1 cellular context compared by ENCODE assay signal in the genomic region with DNA sequence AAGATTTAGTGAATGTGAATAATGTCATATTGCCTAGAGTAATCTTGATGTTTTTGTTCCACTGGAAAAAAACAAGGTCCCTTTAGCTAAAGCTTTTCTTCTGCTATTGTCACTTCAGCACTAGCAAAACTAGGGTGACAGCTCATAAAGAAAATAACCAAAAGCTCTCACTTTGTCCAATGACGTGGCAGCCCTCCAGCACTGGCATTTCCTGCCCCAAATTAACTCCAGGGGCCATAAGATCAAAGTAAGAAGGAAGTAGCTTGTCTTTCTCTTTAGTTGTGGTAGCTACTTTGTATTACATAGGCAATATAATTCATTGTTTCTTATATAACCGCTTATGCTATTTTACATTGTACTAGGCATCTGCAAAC.
TF ChIP-seq lines count a peak whose summit lies in the region.

No MANE protein-coding gene starts in this region.

TF ChIP-seq in HepG2, 621 proteins besides CTCF, POLR2A, EP300 and RAD21:
- TF ChIP-seq, protein P1, sequence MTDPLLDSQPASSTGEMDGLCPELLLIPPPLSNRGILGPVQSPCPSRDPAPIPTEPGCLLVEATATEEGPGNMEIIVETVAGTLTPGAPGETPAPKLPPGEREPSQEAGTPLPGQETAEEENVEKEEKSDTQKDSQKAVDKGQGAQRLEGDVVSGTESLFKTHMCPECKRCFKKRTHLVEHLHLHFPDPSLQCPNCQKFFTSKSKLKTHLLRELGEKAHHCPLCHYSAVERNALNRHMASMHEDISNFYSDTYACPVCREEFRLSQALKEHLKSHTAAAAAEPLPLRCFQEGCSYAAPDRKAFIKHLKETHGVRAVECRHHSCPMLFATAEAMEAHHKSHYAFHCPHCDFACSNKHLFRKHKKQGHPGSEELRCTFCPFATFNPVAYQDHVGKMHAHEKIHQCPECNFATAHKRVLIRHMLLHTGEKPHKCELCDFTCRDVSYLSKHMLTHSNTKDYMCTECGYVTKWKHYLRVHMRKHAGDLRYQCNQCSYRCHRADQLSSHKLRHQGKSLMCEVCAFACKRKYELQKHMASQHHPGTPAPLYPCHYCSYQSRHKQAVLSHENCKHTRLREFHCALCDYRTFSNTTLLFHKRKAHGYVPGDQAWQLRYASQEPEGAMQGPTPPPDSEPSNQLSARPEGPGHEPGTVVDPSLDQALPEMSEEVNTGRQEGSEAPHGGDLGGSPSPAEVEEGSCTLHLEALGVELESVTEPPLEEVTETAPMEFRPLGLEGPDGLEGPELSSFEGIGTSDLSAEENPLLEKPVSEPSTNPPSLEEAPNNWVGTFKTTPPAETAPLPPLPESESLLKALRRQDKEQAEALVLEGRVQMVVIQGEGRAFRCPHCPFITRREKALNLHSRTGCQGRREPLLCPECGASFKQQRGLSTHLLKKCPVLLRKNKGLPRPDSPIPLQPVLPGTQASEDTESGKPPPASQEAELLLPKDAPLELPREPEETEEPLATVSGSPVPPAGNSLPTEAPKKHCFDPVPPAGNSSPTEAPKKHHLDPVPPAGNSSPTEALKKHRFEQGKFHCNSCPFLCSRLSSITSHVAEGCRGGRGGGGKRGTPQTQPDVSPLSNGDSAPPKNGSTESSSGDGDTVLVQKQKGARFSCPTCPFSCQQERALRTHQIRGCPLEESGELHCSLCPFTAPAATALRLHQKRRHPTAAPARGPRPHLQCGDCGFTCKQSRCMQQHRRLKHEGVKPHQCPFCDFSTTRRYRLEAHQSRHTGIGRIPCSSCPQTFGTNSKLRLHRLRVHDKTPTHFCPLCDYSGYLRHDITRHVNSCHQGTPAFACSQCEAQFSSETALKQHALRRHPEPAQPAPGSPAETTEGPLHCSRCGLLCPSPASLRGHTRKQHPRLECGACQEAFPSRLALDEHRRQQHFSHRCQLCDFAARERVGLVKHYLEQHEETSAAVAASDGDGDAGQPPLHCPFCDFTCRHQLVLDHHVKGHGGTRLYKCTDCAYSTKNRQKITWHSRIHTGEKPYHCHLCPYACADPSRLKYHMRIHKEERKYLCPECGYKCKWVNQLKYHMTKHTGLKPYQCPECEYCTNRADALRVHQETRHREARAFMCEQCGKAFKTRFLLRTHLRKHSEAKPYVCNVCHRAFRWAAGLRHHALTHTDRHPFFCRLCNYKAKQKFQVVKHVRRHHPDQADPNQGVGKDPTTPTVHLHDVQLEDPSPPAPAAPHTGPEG (CRISPR knock-in tag; IDR thresholded peaks at IDR 0.05), result no peak
